1 cellular context compared by ENCODE assay signal in the genomic region with DNA sequence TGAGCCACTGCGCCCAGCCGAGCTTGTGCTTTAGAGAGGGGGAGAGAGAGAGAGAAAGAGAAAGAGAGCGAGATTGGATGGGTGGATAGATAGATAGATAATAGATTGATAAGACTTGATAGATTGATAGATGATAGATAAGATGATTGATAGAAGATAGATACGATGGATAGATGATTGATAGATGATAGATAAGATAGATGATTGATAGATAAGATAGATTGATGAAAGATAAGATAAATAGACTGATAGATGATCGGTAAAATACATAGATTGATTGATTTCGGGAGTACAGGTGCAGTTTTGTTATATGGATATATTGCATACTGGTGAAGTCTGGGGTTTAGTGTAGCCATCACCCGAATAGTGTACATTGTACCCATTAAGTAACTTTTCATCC.
A peak's percentile ranks its signal among the peaks of the same experiment; 100 is the strongest.
TF ChIP-seq lines count a peak whose summit lies in the region.

No MANE protein-coding gene starts in this region.

TF ChIP-seq in K562, 482 proteins besides CTCF, POLR2A, EP300 and RAD21 (continued from another document):
- TF ChIP-seq TRIM24 (IDR thresholded peaks at IDR 0.05) (peak; percentile 53 to 71; a peak in 3 of 4 replicates), SMARCA5 (IDR thresholded peaks at IDR 0.05) (peak; percentile 43; the same call in 1 of the 2 replicates), HDAC2 (IDR thresholded peaks at IDR 0.05) (peak; percentile 68; the same call in 1 of the 2 replicates), GATAD2A (IDR thresholded peaks at IDR 0.05) (peak; percentile 81), ZC3H11A (IDR thresholded peaks at IDR 0.05; ENCODE audit: low read depth, low read length) (peak; percentile 82; the same call in 1 of the 2 replicates), MXD1 (CRISPR knock-in tag; IDR thresholded peaks at IDR 0.05; ENCODE audit: borderline replicate concordance, poor library complexity, severe bottlenecking) (no peak), DDX20 (tag; IDR thresholded peaks at IDR 0.05; ENCODE audit: low read depth) (no peak), DPF2 (IDR thresholded peaks at IDR 0.05) (0 out of 2 replicates have a peak, but pooled peaks have one; percentile 27), BCOR (IDR thresholded peaks at IDR 0.05) (peak; percentile 91), CHAMP1 (IDR thresholded peaks at IDR 0.05) (0 out of 2 replicates have a peak, but pooled peaks have one; percentile 20), SP1 (CRISPR knock-in tag; IDR thresholded peaks at IDR 0.05) (no peak), SLC30A9 (CRISPR knock-in tag; IDR thresholded peaks at IDR 0.05) (no peak), ARHGAP35 (IDR thresholded peaks at IDR 0.05; ENCODE audit: partially characterized antibody) (peak; percentile 43), MTA1 (IDR thresholded peaks at IDR 0.05; ENCODE audit: borderline replicate concordance) (peak; percentile 94), GATA2 (CRISPR knock-in tag; IDR thresholded peaks at IDR 0.05) (peak; percentile 89), NFIC (IDR thresholded peaks at IDR 0.05) (0 out of 2 replicates have a peak, but pooled peaks have one; percentile 9), PHF20 (IDR thresholded peaks at IDR 0.05; ENCODE audit: partially characterized antibody) (no peak), HLTF (IDR thresholded peaks at IDR 0.05) (0 out of 2 replicates have a peak, but pooled peaks have one; percentile 32), GATAD2B (IDR thresholded peaks at IDR 0.05; ENCODE audit: borderline replicate concordance) (peak; percentile 98), HDAC1 (IDR thresholded peaks at IDR 0.05) (peak in 1 of 2 experiments; percentile 71; a peak in 2 of 4 replicates)
- TF ChIP-seq, protein P1, sequence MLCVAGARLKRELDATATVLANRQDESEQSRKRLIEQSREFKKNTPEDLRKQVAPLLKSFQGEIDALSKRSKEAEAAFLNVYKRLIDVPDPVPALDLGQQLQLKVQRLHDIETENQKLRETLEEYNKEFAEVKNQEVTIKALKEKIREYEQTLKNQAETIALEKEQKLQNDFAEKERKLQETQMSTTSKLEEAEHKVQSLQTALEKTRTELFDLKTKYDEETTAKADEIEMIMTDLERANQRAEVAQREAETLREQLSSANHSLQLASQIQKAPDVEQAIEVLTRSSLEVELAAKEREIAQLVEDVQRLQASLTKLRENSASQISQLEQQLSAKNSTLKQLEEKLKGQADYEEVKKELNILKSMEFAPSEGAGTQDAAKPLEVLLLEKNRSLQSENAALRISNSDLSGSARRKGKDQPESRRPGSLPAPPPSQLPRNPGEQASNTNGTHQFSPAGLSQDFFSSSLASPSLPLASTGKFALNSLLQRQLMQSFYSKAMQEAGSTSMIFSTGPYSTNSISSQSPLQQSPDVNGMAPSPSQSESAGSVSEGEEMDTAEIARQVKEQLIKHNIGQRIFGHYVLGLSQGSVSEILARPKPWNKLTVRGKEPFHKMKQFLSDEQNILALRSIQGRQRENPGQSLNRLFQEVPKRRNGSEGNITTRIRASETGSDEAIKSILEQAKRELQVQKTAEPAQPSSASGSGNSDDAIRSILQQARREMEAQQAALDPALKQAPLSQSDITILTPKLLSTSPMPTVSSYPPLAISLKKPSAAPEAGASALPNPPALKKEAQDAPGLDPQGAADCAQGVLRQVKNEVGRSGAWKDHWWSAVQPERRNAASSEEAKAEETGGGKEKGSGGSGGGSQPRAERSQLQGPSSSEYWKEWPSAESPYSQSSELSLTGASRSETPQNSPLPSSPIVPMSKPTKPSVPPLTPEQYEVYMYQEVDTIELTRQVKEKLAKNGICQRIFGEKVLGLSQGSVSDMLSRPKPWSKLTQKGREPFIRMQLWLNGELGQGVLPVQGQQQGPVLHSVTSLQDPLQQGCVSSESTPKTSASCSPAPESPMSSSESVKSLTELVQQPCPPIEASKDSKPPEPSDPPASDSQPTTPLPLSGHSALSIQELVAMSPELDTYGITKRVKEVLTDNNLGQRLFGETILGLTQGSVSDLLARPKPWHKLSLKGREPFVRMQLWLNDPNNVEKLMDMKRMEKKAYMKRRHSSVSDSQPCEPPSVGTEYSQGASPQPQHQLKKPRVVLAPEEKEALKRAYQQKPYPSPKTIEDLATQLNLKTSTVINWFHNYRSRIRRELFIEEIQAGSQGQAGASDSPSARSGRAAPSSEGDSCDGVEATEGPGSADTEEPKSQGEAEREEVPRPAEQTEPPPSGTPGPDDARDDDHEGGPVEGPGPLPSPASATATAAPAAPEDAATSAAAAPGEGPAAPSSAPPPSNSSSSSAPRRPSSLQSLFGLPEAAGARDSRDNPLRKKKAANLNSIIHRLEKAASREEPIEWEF (CRISPR knock-in tag; IDR thresholded peaks at IDR 0.05): peak; percentile 78; the same call in 1 of the 2 replicates
- TF ChIP-seq, protein P2, sequence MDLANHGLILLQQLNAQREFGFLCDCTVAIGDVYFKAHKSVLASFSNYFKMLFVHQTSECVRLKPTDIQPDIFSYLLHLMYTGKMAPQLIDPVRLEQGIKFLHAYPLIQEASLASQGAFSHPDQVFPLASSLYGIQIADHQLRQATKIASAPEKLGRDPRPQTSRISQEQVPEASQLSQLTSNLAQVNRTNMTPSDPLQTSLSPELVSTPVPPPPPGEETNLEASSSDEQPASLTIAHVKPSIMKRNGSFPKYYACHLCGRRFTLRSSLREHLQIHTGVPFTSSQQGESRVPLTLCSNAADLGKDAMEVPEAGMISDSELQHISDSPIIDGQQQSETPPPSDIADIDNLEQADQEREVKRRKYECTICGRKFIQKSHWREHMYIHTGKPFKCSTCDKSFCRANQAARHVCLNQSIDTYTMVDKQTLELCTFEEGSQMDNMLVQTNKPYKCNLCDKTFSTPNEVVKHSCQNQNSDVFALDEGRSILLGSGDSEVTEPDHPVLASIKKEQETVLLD (IDR thresholded peaks at IDR 0.05): peak; percentile 94
TF ChIP-seq in K562: peak in this region for 18.
